Comparison of ENCODE assay signal across 13 cellular contexts in the genomic region with DNA sequence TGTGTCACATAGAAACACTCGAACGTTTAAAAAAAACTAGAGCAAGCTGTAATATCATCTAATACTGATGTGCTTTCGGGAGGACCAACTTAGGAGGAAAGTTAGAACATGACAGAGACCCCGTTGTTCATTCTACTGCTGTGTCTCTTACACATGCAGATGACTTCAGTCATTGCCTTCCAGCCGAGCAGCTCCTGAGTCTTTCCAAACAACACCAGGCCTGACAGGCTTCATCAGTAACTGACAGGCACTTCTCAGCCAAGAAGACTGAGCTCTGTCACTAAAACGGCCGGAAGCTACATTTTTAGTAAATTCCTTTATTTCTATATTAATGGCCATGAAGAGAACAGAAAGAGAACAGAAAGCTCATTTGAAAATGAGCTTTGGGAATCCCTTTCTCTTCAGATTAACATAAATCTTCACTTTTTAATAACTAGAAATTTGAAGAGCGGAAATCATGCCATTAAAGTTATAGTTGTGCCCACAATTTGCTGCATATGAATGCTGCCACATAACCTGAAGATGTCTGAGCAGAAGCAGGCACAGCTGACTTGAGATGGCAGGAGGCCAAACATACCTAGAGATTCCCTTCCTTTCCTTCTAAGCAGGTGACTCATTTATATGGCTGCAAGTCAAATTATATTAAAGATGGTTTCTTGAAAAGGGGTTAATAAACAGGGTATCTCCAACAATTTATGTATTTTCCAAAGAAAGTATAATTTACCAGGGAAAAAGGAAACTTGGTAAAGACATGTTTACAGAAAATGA.
A peak's percentile ranks its signal among the peaks of the same experiment; 100 is the strongest.
DNase-seq lines count a peak whose midpoint lies in the region; ATAC-seq, FAIRE-seq and TF ChIP-seq lines count a peak whose summit lies in the region.
"Had no signal": no experiment of that assay in that cellular context is flagged by ENCODE, and none has a peak within 500 bp of the region (broad histone marks: within the 10 kb centered on the region; RNA-seq: fewer than 3 reads in every experiment).

No MANE protein-coding gene starts in this region.

- no peak for TF ChIP-seq EP300 in K562 (IDR thresholded peaks at IDR 0.05; ENCODE audit: low read length)

- no peak overlapping the region for H3K4me3 ChIP-seq in K562
- H3K4me3 ChIP-seq: BLaER1, lower lobe of right lung, right lobe of liver had no signal

- H3K4me1 ChIP-seq in K562 (replicated peaks in 1 of 2; ENCODE audit: control insufficient read depth in 2 of 2, insufficient read depth in 2 of 2, low read length in 2 of 2): no peaks in the 10 kb centered on the region
- H3K4me1 ChIP-seq: lower lobe of right lung, right lobe of liver had no signal

- TF ChIP-seq POLR2A in K562 (conservative IDR thresholded peaks at IDR 0.05): no peak

- no peaks in the 10 kb centered on the region for H3K27me3 ChIP-seq in K562 (ENCODE audit: control insufficient read depth in 2 of 2, insufficient read depth in 2 of 2, low read length in 2 of 2)
- H3K27me3 ChIP-seq: BLaER1, right lobe of liver had no signal

- POLR2A ChIA-PET in K562 (lab: Yijun Ruan, JAX): no interaction called here

- peaks cover 19% of the 10 kb centered on the region; the same call in 2 of the 3 replicates for H3K36me3 ChIP-seq in K562 (ENCODE audit: control insufficient read depth, insufficient read depth, low read length)

- H3K27ac ChIP-seq in K562 (ENCODE audit: extremely low read depth, low read depth, low read length): no peak overlapping the region
- H3K27ac ChIP-seq: BLaER1, lower lobe of right lung, right lobe of liver had no signal

- WGBS in K562 (ENCODE audit: insufficient coverage, low coverage, missing lambda C conversion rate): 86% methylated on average over 8 of the region's 8 CpGs

- BruUV-seq in K562 (replicated peaks; lab: Mats Ljungman, UMichigan): no TSS peak

- no peaks in the 10 kb centered on the region for H3K79me2 ChIP-seq in K562 (ENCODE audit: control insufficient read depth, insufficient read depth, low read length)

- no peaks in the 10 kb centered on the region for H4K20me1 ChIP-seq in K562 (replicated peaks; ENCODE audit: control insufficient read depth, insufficient read depth, low read length)
- H4K20me1 ChIP-seq: BLaER1 had no signal

- ATAC-seq in K562 (no peak), HG02678 (IDR thresholded peaks at IDR 0.05; ENCODE audit: unreplicated experiment) (no peak), GM21825 (IDR thresholded peaks at IDR 0.05; ENCODE audit: unreplicated experiment) (no peak), GM18907 (IDR thresholded peaks at IDR 0.05; ENCODE audit: unreplicated experiment) (no peak), GM18520 (IDR thresholded peaks at IDR 0.05; ENCODE audit: unreplicated experiment) (no peak)
- ATAC-seq: lower lobe of right lung, right lobe of liver had no signal

- CTCF ChIA-PET in K562 (lab: Yijun Ruan, JAX; ENCODE audit: low intra/inter-chr PET ratio): no interaction called here

- H3K9me3 ChIP-seq in K562 (replicated peaks; ENCODE audit: control insufficient read depth, insufficient read depth, low read depth, low read length): no peaks in the 10 kb centered on the region
- H3K9me3 ChIP-seq: BLaER1, lower lobe of right lung, right lobe of liver had no signal

- no peak overlapping the region for H3K4me2 ChIP-seq in K562 (ENCODE audit: insufficient read depth, low read length)

- DNase-seq in Ammon's horn (ENCODE audit: low spot score): peak; percentile 83
- DNase-seq in HT1080 (ENCODE audit: low read depth): peak; percentile 50
- no peak for DNase-seq in K562 (ENCODE audit: extremely low read depth in 1 of 4, low spot score in 3 of 4)
- DNase-seq in inferior parietal cortex (ENCODE audit: extremely low spot score): peak; percentile 46
- DNase-seq: activated gamma-delta T cell, lower lobe of right lung, NCI-H1092 treated with DMSO at 0.1 percent for 48 hours, right lobe of liver had no signal

- no peak overlapping the region for H3K9ac ChIP-seq in K562 (ENCODE audit: insufficient read depth in 1 of 2, low read depth in 2 of 2, low read length in 2 of 2)
- H3K9ac ChIP-seq: BLaER1 had no signal

- H3K9me1 ChIP-seq in K562 (ENCODE audit: control insufficient read depth, insufficient read depth, low read length): no peaks in the 10 kb centered on the region

- no peak overlapping the region for H2AFZ ChIP-seq in K562 (ENCODE audit: low read depth, low read length)

- FAIRE-seq in K562 (lab: Jason Lieb, UNC): no peak

- TF ChIP-seq CTCF in K562 (IDR thresholded peaks at IDR 0.05 in 2 of 3, conservative IDR thresholded peaks at IDR 0.05 in 1 of 3; ENCODE audit: insufficient read depth in 2 of 3, low read depth in 1 of 3, low read length in 3 of 3): no peak

- no peak for TF ChIP-seq RAD21 in K562 (CRISPR knock-in tag; conservative IDR thresholded peaks at IDR 0.05 in 1 of 2, IDR thresholded peaks at IDR 0.05 in 1 of 2)

- intact Hi-C loops in K562 (cut with micrococcal nuclease): no loop called here

- in situ Hi-C loops in K562 (cut with MboI): no loop called here

TF ChIP-seq in K562, 482 proteins besides CTCF, POLR2A, EP300 and RAD21:
- TF ChIP-seq, protein P1, sequence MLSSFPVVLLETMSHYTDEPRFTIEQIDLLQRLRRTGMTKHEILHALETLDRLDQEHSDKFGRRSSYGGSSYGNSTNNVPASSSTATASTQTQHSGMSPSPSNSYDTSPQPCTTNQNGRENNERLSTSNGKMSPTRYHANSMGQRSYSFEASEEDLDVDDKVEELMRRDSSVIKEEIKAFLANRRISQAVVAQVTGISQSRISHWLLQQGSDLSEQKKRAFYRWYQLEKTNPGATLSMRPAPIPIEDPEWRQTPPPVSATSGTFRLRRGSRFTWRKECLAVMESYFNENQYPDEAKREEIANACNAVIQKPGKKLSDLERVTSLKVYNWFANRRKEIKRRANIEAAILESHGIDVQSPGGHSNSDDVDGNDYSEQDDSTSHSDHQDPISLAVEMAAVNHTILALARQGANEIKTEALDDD (IDR thresholded peaks at IDR 0.05): no peak
- 0 out of 2 replicates have a peak, but pooled peaks have one; percentile 11 for TF ChIP-seq NFIC (IDR thresholded peaks at IDR 0.05)

Comparison
In these comparisons a context has a peak if more than half of its experiments do, and no peak if none do; other contexts are left out.
1. DNase-seq: peak in Ammon's horn (single experiment), HT1080 (single experiment) and inferior parietal cortex (single experiment); none in K562 (0 of 4).